ENCODE assay signal across 35 cellular contexts in genomic region chr17:11641521-11642275, GRCh38. TPM values are rescaled to one million over a fixed set of nuclear protein-coding genes. Genes with fewer than 3 reads are reported as not detected.
"Had no signal": no experiment of that assay in that cellular context is flagged by ENCODE, and none has a peak within 500 bp of the region (broad histone marks: within the 10 kb centered on the region; RNA-seq: fewer than 3 reads in every experiment).

No MANE protein-coding gene starts in this region.

- H3K4me1 ChIP-seq: adrenal gland, breast epithelium had no signal

- H3K4me1 Mint-ChIP-seq: activated B cell treated with CpG ODN at 0.5 μM for 24 hours had no signal

- H3K9me3 Mint-ChIP-seq: activated CD8-positive, alpha-beta T cell treated with anti-CD3 and anti-CD28 coated beads for 36 hours; activated naive CD8-positive, alpha-beta T cell treated with anti-CD3 and anti-CD28 coated beads for 36 hours had no signal

- H3K4me3 Mint-ChIP-seq: activated B cell treated with CpG ODN at 0.5 μM for 24 hours; activated CD4-positive, alpha-beta memory T cell treated with anti-CD3 and anti-CD28 coated beads for 36 hours; activated CD8-positive, alpha-beta T cell treated with anti-CD3 and anti-CD28 coated beads for 36 hours; activated naive CD4-positive, alpha-beta T cell treated with anti-CD3 and anti-CD28 coated beads for 36 hours; activated naive CD8-positive, alpha-beta T cell treated with anti-CD3 and anti-CD28 coated beads for 36 hours; T-helper 1 cell treated with Interleukin-12 subunit alpha and Interleukin-12 subunit beta and Interleukin-4 antibody, amounts not matched to agents 30 μg/mL and 1 μg/mL, for 36 hours; T-helper 2 cell treated with Interferon-gamma antibody and Interleukin-4, amounts not matched to agents 5 μg/mL and 100 μg/mL, for 36 hours had no signal

- H3K4me3 ChIP-seq: adrenal gland, body of pancreas, breast epithelium had no signal

- H3K9me3 ChIP-seq: adrenal gland, body of pancreas, breast epithelium had no signal

- DNase-seq: activated B cell treated with CpG ODN at 0.5 μM for 24 hours; activated CD4-positive, alpha-beta memory T cell treated with anti-CD3 and anti-CD28 coated beads for 36 hours; activated CD4-positive, alpha-beta T cell treated with anti-CD3 and anti-CD28 coated beads for 48 hours; activated CD4-positive, alpha-beta T cell treated with anti-CD3 and anti-CD28 coated beads, Interleukin-2, amount 50 U/mL, for 1 hour; activated CD4-positive, alpha-beta T cell treated with anti-CD3 and anti-CD28 coated beads, Interleukin-2, amount 50 U/mL, for 4 hours; activated CD4-positive, CD25-positive, alpha-beta regulatory T cell treated with anti-CD3 and anti-CD28 coated beads, Interleukin-2, amount 50 U/mL, for 72 hours; activated CD8-positive, alpha-beta memory T cell treated with anti-CD3 and anti-CD28 coated beads, Interleukin-2, amount 50 U/mL, for 4 hours; activated CD8-positive, alpha-beta T cell treated with anti-CD3 and anti-CD28 coated beads for 36 hours; activated effector memory CD4-positive, alpha-beta T cell treated with anti-CD3 and anti-CD28 coated beads, Interleukin-2, amount 50 U/mL, for 16 hours; activated gamma-delta T cell treated with Interleukin-2 at 50 U/mL for 16 hours; activated naive CD4-positive, alpha-beta T cell; activated naive CD4-positive, alpha-beta T cell treated with anti-CD3 and anti-CD28 coated beads for 36 hours; activated naive CD4-positive, alpha-beta T cell treated with anti-CD3 and anti-CD28 coated beads, Interleukin-2, amount 50 U/mL, for 16 hours; activated naive CD8-positive, alpha-beta T cell treated with anti-CD3 and anti-CD28 coated beads for 36 hours; activated T-cell treated with anti-CD3 and anti-CD28 coated beads for 4 hours; activated T-cell treated with anti-CD3 and anti-CD28 coated beads, Interleukin-2, amount 50 U/mL, for 1 hour; activated T-cell treated with anti-CD3 and anti-CD28 coated beads, Interleukin-2, amount 50 U/mL, for 48 hours; adrenal gland; amniotic stem cell; aorta; body of pancreas; brain microvascular endothelial cell; central memory CD4-positive, alpha-beta T cell; SW 1271; T-helper 1 cell; T-helper 2 cell; T-helper 9 cell had no signal

- H3K36me3 Mint-ChIP-seq: activated CD4-positive, alpha-beta memory T cell treated with anti-CD3 and anti-CD28 coated beads for 36 hours; activated naive CD4-positive, alpha-beta T cell treated with anti-CD3 and anti-CD28 coated beads, Interleukin-2, amount 50 U/mL, for 72 hours; activated naive CD8-positive, alpha-beta T cell treated with anti-CD3 and anti-CD28 coated beads for 36 hours had no signal

- H3K27ac ChIP-seq: adrenal gland, body of pancreas, brain microvascular endothelial cell, breast epithelium, VCaP had no signal

- H3K27me3 Mint-ChIP-seq: activated B cell treated with CpG ODN at 0.5 μM for 24 hours; activated CD4-positive, alpha-beta memory T cell treated with anti-CD3 and anti-CD28 coated beads for 36 hours; activated CD8-positive, alpha-beta T cell treated with anti-CD3 and anti-CD28 coated beads for 36 hours had no signal

- H3K36me3 ChIP-seq: adrenal gland, brain microvascular endothelial cell, breast epithelium had no signal

- H3K27ac Mint-ChIP-seq: activated B cell treated with CpG ODN at 0.5 μM for 24 hours; activated CD4-positive, alpha-beta memory T cell treated with anti-CD3 and anti-CD28 coated beads for 36 hours; activated CD8-positive, alpha-beta T cell treated with anti-CD3 and anti-CD28 coated beads for 36 hours; activated naive CD4-positive, alpha-beta T cell treated with anti-CD3 and anti-CD28 coated beads for 36 hours; activated naive CD4-positive, alpha-beta T cell treated with anti-CD3 and anti-CD28 coated beads, Interleukin-2, amount 50 U/mL, for 72 hours; activated naive CD8-positive, alpha-beta T cell treated with anti-CD3 and anti-CD28 coated beads for 36 hours; T-helper 1 cell treated with Interleukin-12 subunit alpha and Interleukin-12 subunit beta and Interleukin-4 antibody, amounts not matched to agents 30 μg/mL and 1 μg/mL, for 36 hours; T-helper 2 cell treated with Interferon-gamma antibody and Interleukin-4, amounts not matched to agents 5 μg/mL and 100 μg/mL, for 36 hours had no signal

- H3K27me3 ChIP-seq: adrenal gland, body of pancreas, brain microvascular endothelial cell, breast epithelium had no signal

- ATAC-seq: activated CD8-positive, alpha-beta T cell treated with anti-CD3 and anti-CD28 coated beads for 36 hours; activated naive CD4-positive, alpha-beta T cell treated with anti-CD3 and anti-CD28 coated beads, Interleukin-2, amount 50 U/mL, for 72 hours; body of pancreas had no signal

RNA-seq across cellular contexts. Expression of gene DNAH9, which starts 43.4 kb away (rescaled TPM):
- total RNA-seq: activated B cell treated with CpG ODN at 0.5 μM for 24 hours; activated CD4-positive, alpha-beta memory T cell treated with anti-CD3 and anti-CD28 coated beads for 36 hours; activated CD8-positive, alpha-beta memory T cell treated with anti-CD3 and anti-CD28 coated beads for 36 hours; activated CD8-positive, alpha-beta T cell treated with anti-CD3 and anti-CD28 coated beads for 36 hours; activated naive CD4-positive, alpha-beta T cell treated with anti-CD3 and anti-CD28 coated beads for 36 hours; activated naive CD4-positive, alpha-beta T cell treated with anti-CD3 and anti-CD28 coated beads, Interleukin-2, amount 50 U/mL, for 72 hours; activated naive CD8-positive, alpha-beta T cell treated with anti-CD3 and anti-CD28 coated beads for 36 hours; astrocyte; cardiac septum had no signal
- polyA plus RNA-seq: aorta had no signal
